1 cellular context compared by ENCODE assay signal in genomic region chr5:126508251-126508961, GRCh38.
TF ChIP-seq lines count a peak whose summit lies in the region.

No MANE protein-coding gene starts in this region.

TF ChIP-seq in HCT116, 20 proteins besides CTCF, POLR2A, EP300 and RAD21 (continued from another document):
- TF ChIP-seq SIN3A (IDR thresholded peaks at IDR 0.05; ENCODE audit: low read depth) (no peak), EZH2phosphoT487 (IDR thresholded peaks at IDR 0.05; ENCODE audit: borderline replicate concordance) (no peak), TCF7L2 (IDR thresholded peaks at IDR 0.05; ENCODE audit: borderline replicate concordance, extremely low read depth, insufficient read depth, insufficient read length) (no peak), ATF3 (IDR thresholded peaks at IDR 0.05) (no peak), EZH2 (IDR thresholded peaks at IDR 0.05) (no peak)
